Comparison of ENCODE assay signal across 1 cellular context in genomic region chr14:60515696-60516284, GRCh38.
TF ChIP-seq lines count a peak whose summit lies in the region.

No MANE protein-coding gene starts in this region.

TF ChIP-seq in HepG2, 621 proteins besides CTCF, POLR2A, EP300 and RAD21:
- no peak for TF ChIP-seq NFIC (IDR thresholded peaks at IDR 0.05; ENCODE audit: low read length)
